11 cellular contexts compared by ENCODE assay signal in the genomic region with DNA sequence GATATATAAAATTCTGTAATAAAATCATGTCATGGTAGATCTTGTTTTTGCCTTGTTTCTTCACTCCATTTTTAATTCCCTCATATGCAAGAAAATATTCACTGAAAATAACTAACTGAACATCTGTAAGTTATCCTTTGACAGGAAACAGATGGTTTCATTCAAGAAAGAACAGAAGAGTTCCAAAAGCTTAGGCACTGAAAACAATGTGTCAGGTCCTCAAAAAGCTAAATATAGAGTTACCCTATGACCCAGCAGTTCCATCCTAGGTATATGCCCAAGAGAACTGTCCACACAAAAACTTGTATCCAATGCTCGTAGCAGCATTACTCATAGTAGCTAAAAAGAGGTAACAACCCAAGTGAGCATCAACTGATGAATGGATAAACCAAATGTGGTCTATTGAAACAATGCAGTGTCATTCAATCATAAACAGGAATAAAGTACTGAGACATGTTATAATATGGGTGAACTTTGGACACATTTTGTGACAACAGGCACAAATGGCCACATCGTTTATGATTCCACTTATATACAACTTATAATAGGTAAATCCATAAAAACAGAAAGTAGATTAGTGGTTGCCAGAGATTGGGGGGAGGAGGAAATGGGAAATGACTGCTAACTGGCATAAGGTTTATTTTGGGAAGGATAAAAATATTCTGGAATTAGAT.
"Had no signal": no experiment of that assay in that cellular context is flagged by ENCODE, and none has a peak within 500 bp of the region (broad histone marks: within the 10 kb centered on the region; RNA-seq: fewer than 3 reads in every experiment).

No MANE protein-coding gene starts in this region.

- H3K27ac ChIP-seq: gastroesophageal sphincter, tibial artery, vagina, WERI-Rb-1 had no signal

- H3K4me3 ChIP-seq: gastroesophageal sphincter, smooth muscle cell, tibial artery, vagina had no signal

- H3K9me3 ChIP-seq: gastroesophageal sphincter, tibial artery, vagina had no signal

- H3K36me3 ChIP-seq: tibial artery, vagina, WERI-Rb-1 had no signal

- DNase-seq: activated CD4-positive, alpha-beta T cell treated with anti-CD3 and anti-CD28 coated beads, Interleukin-2, amount 10 ng/mL, durations not matched to agents 24 days and 14 days; activated CD8-positive, alpha-beta memory T cell treated with anti-CD3 and anti-CD28 coated beads for 24 hours; activated naive CD4-positive, alpha-beta T cell treated with anti-CD3 and anti-CD28 coated beads, Interleukin-2, amount 50 U/mL, for 16 hours; kidney; T-cell; tibial artery; WERI-Rb-1 had no signal

- FAIRE-seq: kidney had no signal

- ATAC-seq: gastroesophageal sphincter; stimulated activated memory B cell treated with anti-CD40 and anti-IgM and Interleukin-4, amounts not matched to agents 10 μg/mL and 1 μg/mL and 100 μg/mL, for 72 hours; T-cell had no signal

- H3K27me3 ChIP-seq: gastroesophageal sphincter, tibial artery, vagina had no signal
